In the genomic region with DNA sequence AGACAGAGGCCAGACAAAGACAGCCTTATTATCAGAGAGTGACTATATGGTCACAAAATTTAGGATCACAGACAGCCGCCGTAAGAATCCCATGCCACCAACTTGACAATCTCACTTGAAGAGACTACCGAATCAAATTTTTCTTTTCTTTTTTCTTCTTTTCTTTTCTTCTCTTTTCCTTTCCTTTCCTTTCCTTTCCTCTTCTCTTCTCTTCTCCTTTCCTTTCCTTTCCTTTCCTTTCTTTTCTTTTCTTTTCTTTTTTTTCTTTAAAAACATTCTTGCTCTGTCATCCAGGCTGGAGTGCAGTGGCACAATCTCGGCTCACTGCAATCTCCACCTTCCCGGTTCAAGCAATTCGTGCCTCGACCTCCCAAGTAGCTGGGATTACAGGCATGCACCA, we compare ENCODE assay signal across 33 cellular contexts. TPM values are rescaled to one million over a fixed set of nuclear protein-coding genes. Genes with fewer than 3 reads are reported as not detected.
"Had no signal": no experiment of that assay in that cellular context is flagged by ENCODE, and none has a peak within 500 bp of the region (broad histone marks: within the 10 kb centered on the region; RNA-seq: fewer than 3 reads in every experiment).

No MANE protein-coding gene starts in this region.

- H3K27me3 ChIP-seq: body of pancreas, brain microvascular endothelial cell, breast epithelium had no signal

- DNase-seq: activated B cell treated with CpG ODN at 0.5 μM for 24 hours; activated CD4-positive, alpha-beta memory T cell treated with anti-CD3 and anti-CD28 coated beads for 36 hours; activated CD4-positive, alpha-beta T cell treated with anti-CD3 and anti-CD28 coated beads for 4 hours; activated CD4-positive, alpha-beta T cell treated with anti-CD3 and anti-CD28 coated beads, Interleukin-2, amount 10 ng/mL, durations not matched to agents 24 days and 14 days; activated CD4-positive, alpha-beta T cell treated with anti-CD3 and anti-CD28 coated beads, Interleukin-2, amount 50 U/mL, for 1 hour; activated CD4-positive, alpha-beta T cell treated with anti-CD3 and anti-CD28 coated beads, Interleukin-2, amount 50 U/mL, for 4 hours; activated CD4-positive, CD25-positive, alpha-beta regulatory T cell treated with anti-CD3 and anti-CD28 coated beads, Interleukin-2, amount 50 U/mL, for 72 hours; activated CD8-positive, alpha-beta memory T cell treated with anti-CD3 and anti-CD28 coated beads, Interleukin-2, amount 50 U/mL, for 4 hours; activated CD8-positive, alpha-beta T cell treated with anti-CD3 and anti-CD28 coated beads for 36 hours; activated effector memory CD4-positive, alpha-beta T cell treated with anti-CD3 and anti-CD28 coated beads, Interleukin-2, amount 50 U/mL, for 16 hours; activated gamma-delta T cell treated with Interleukin-2 at 50 U/mL for 16 hours; activated naive CD4-positive, alpha-beta T cell; activated naive CD4-positive, alpha-beta T cell treated with anti-CD3 and anti-CD28 coated beads for 36 hours; activated naive CD4-positive, alpha-beta T cell treated with anti-CD3 and anti-CD28 coated beads, Interleukin-2, amount 50 U/mL, for 16 hours; activated naive CD8-positive, alpha-beta T cell treated with anti-CD3 and anti-CD28 coated beads for 36 hours; activated T-cell treated with anti-CD3 and anti-CD28 coated beads for 4 hours; activated T-cell treated with anti-CD3 and anti-CD28 coated beads, Interleukin-2, amount 50 U/mL, for 1 hour; activated T-cell treated with anti-CD3 and anti-CD28 coated beads, Interleukin-2, amount 50 U/mL, for 4 hours; activated T-cell treated with anti-CD3 and anti-CD28 coated beads, Interleukin-2, amount 50 U/mL, for 72 hours; adrenal gland; amniotic stem cell; aorta; body of pancreas; brain microvascular endothelial cell; central memory CD4-positive, alpha-beta T cell; T-helper 17 cell; T-helper 9 cell had no signal

- ATAC-seq: activated CD8-positive, alpha-beta T cell treated with anti-CD3 and anti-CD28 coated beads for 36 hours; activated naive CD4-positive, alpha-beta T cell treated with anti-CD3 and anti-CD28 coated beads, Interleukin-2, amount 50 U/mL, for 72 hours; activated T-cell treated with anti-CD3 and anti-CD28 coated beads, Interleukin-2, amount 50 U/mL, for 4 hours; activated T-cell treated with anti-CD3 and anti-CD28 coated beads, Interleukin-2, amount 50 U/mL, for 72 hours; activated T-helper 17 cell treated with anti-CD3 and anti-CD28 coated beads, Interleukin-2, amount 50 U/mL, for 72 hours; body of pancreas; T-helper 17 cell had no signal

- H3K36me3 ChIP-seq: adrenal gland, brain microvascular endothelial cell, breast epithelium had no signal

- H3K27ac ChIP-seq: adrenal gland, body of pancreas, brain microvascular endothelial cell, breast epithelium, VCaP had no signal

- H3K4me3 ChIP-seq: adrenal gland, body of pancreas, breast epithelium had no signal

- H3K4me1 ChIP-seq: adrenal gland, body of pancreas, breast epithelium had no signal

- H3K9me3 ChIP-seq: adrenal gland, body of pancreas, breast epithelium had no signal

- FAIRE-seq: astrocyte, TTC549 had no signal

RNA-seq across cellular contexts. Expression of gene EPPIN, which starts 1.2 kb away (rescaled TPM):
- polyA plus RNA-seq: adrenal gland, aorta had no signal

RNA-seq across cellular contexts. Expression of gene WFDC6, which starts 9.1 kb away (rescaled TPM):
- polyA plus RNA-seq: adrenal gland, aorta had no signal

RNA-seq across cellular contexts. Expression of gene WFDC8, which starts 30.7 kb away (rescaled TPM):
- polyA plus RNA-seq: adrenal gland, aorta had no signal

RNA-seq across cellular contexts. Expression of gene SPINT3, which starts 33.0 kb away (rescaled TPM):
- polyA plus RNA-seq: adrenal gland, aorta had no signal
